22 cellular contexts compared by ENCODE assay signal in the genomic region with DNA sequence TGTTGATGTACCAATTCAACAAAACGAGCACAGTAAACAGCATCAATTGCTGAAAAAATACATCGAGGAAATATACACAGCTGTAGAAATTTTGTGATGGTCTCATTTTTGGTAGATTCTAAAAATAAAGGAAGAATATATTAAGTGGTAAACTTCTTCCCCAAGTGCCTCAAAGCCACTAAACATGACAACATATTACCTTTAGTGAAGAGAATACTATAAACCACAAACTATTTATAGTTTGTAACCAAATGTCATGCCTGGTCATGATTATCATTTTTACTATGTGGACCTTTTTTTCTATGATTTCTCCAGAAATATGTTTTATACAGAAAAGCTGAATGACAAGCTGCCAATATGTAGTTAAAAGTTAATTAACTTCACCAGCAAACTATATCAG.
A peak's percentile ranks its signal among the peaks of the same experiment; 100 is the strongest.
DNase-seq lines count a peak whose midpoint lies in the region; ATAC-seq, FAIRE-seq and TF ChIP-seq lines count a peak whose summit lies in the region.
"Had no signal": no experiment of that assay in that cellular context is flagged by ENCODE, and none has a peak within 500 bp of the region (broad histone marks: within the 10 kb centered on the region; RNA-seq: fewer than 3 reads in every experiment).

No MANE protein-coding gene starts in this region.

- no peaks in the 10 kb centered on the region for H3K9me3 Mint-ChIP-seq in T-cell
- H3K9me3 Mint-ChIP-seq: CD14-positive monocyte; CD4-positive, alpha-beta T cell; CD8-positive, alpha-beta memory T cell; HFFc6 had no signal

- FAIRE-seq in GM12892 (lab: Jason Lieb, UNC) = peak; percentile 30
- FAIRE-seq: D721Med, GM18507, H54 had no signal

- peak; percentile 64 for ATAC-seq in GM21786 (IDR thresholded peaks at IDR 0.05; ENCODE audit: unreplicated experiment)
- ATAC-seq in HG02885 (IDR thresholded peaks at IDR 0.05; ENCODE audit: poor library complexity, unreplicated experiment) = peak; percentile 71
- no peak for ATAC-seq in T-cell (replicated peaks in 1 of 4)

- H3K27ac Mint-ChIP-seq in T-cell = no peak overlapping the region
- H3K27ac Mint-ChIP-seq: CD14-positive monocyte had no signal

- peaks cover 0 to 3% (median 0%) of the 10 kb centered on the region in 3 donors for H3K4me1 Mint-ChIP-seq in T-cell
- H3K4me1 Mint-ChIP-seq: CD14-positive monocyte had no signal

- peaks cover 44% of the 10 kb centered on the region for H3K36me3 Mint-ChIP-seq in T-cell

- TF ChIP-seq POLR2A in GM12892 (IDR thresholded peaks at IDR 0.05; ENCODE audit: low read depth, low read length) = no peak

- no peak for DNase-seq in GM12892 (ENCODE audit: insufficient read length)
- no peak for DNase-seq in superior temporal gyrus (ENCODE audit: extremely low spot score)
- no peak for DNase-seq in stimulated activated CD4-positive, alpha-beta T cell treated with anti-CD3 and anti-CD28 coated beads, Interleukin-2, amount 100 ng/mL, for 24 hours
- no peak for DNase-seq in iPS-NIHi7 (ENCODE audit: extremely low spot score)
- DNase-seq in T-cell = no peak
- DNase-seq: 8988T; ACHN; AML-193; BE2C; CD4-positive, alpha-beta T cell; CD8-positive, alpha-beta memory T cell; DMS 273 treated with DMSO at 0.1 percent for 48 hours; DMS79; GF-D8; GOT3; HFFc6 had no signal

- no peaks in the 10 kb centered on the region for H3K27me3 Mint-ChIP-seq in T-cell
- H3K27me3 Mint-ChIP-seq: CD4-positive, alpha-beta T cell; CD8-positive, alpha-beta memory T cell had no signal

- no peak overlapping the region for H3K4me3 Mint-ChIP-seq in T-cell
- H3K4me3 Mint-ChIP-seq: CD14-positive monocyte; CD4-positive, alpha-beta T cell; CD8-positive, alpha-beta memory T cell had no signal

- POLR2A ChIA-PET in T-cell (lab: Charles Lee) = interaction anchor here in 1 of 2 donors (0.6 kb wide), 1 partner anchor 142 kb away, joined by 3 read pairs; no protein-coding TSS in a partner anchor

- CTCF ChIA-PET in T-cell (lab: Charles Lee) = no interaction called here

Comparison
In these comparisons a context has a peak if more than half of its experiments do, and no peak if none do; other contexts are left out.
1. ATAC-seq: peak in GM21786 (single experiment) and HG02885 (single experiment); none in T-cell (0 of 4).